29 cellular contexts compared by ENCODE assay signal in genomic region chr12:92794814-92795213, GRCh38.
"Had no signal": no experiment of that assay in that cellular context is flagged by ENCODE, and none has a peak within 500 bp of the region (broad histone marks: within the 10 kb centered on the region; RNA-seq: fewer than 3 reads in every experiment).

No MANE protein-coding gene starts in this region.

- FAIRE-seq: endometrium, endothelial cell of umbilical vein, frontal cortex had no signal

- H3K4me2 ChIP-seq: hepatocyte had no signal

- H3K9me3 ChIP-seq: colonic mucosa, esophagus squamous epithelium, gastrocnemius medialis had no signal

- H3K4me1 ChIP-seq: colonic mucosa, esophagus muscularis mucosa, esophagus squamous epithelium, foreskin keratinocyte, gastrocnemius medialis, gastroesophageal sphincter, heart left ventricle had no signal

- H2AFZ ChIP-seq: hepatocyte had no signal

- ATAC-seq: effector memory CD8-positive, alpha-beta T cell; esophagus mucosa; foreskin keratinocyte; gastrocnemius medialis; gastroesophageal sphincter; heart left ventricle; heart right ventricle had no signal

- DNase-seq: colonic mucosa; cortex of kidney; dermis blood vessel endothelial cell; dorsolateral prefrontal cortex; effector CD4-positive, alpha-beta T cell; effector CD8-positive, alpha-beta T cell; effector memory CD4-positive, alpha-beta T cell; effector memory CD8-positive, alpha-beta T cell; endodermal cell; erythroblast; esophagus squamous epithelium; foreskin fibroblast; foreskin keratinocyte; foreskin melanocyte; gastrocnemius medialis; glutamatergic neuron; head of caudate nucleus; heart left ventricle; heart right ventricle had no signal

- H3K27ac Mint-ChIP-seq: dendritic cell treated with granulocyte-macrophage colony-stimulating factor and Interleukin-4, amounts not matched to agents 40 ng/mL and 50 ng/mL, for 4 days; effector memory CD8-positive, alpha-beta T cell; endodermal cell had no signal

- H3K36me3 ChIP-seq: colonic mucosa had no signal

- H3K4me3 ChIP-seq: colonic mucosa, coronary artery, dorsolateral prefrontal cortex, esophagus muscularis mucosa, esophagus squamous epithelium, gastrocnemius medialis, gastroesophageal sphincter, heart left ventricle, heart right ventricle, hepatocyte had no signal

- H3K9me3 Mint-ChIP-seq: effector memory CD8-positive, alpha-beta T cell had no signal

- H3K27ac ChIP-seq: colonic mucosa, coronary artery, dorsolateral prefrontal cortex, epithelial cell of prostate, esophagus muscularis mucosa, esophagus squamous epithelium, foreskin keratinocyte, gastrocnemius medialis, gastroesophageal sphincter, heart left ventricle, heart right ventricle, hepatocyte had no signal

- H3K27me3 Mint-ChIP-seq: dendritic cell treated with granulocyte-macrophage colony-stimulating factor and Interleukin-4, amounts not matched to agents 40 ng/mL and 50 ng/mL, for 4 days; effector memory CD8-positive, alpha-beta T cell had no signal

- H3K27me3 ChIP-seq: colonic mucosa, dorsolateral prefrontal cortex, esophagus muscularis mucosa, esophagus squamous epithelium, foreskin keratinocyte, gastrocnemius medialis, gastroesophageal sphincter, heart left ventricle, heart right ventricle, hepatocyte had no signal

- H3K4me3 Mint-ChIP-seq: dendritic cell treated with granulocyte-macrophage colony-stimulating factor and Interleukin-4, amounts not matched to agents 40 ng/mL and 50 ng/mL, for 4 days; effector memory CD8-positive, alpha-beta T cell; endodermal cell had no signal
